8 cellular contexts compared by ENCODE assay signal in the genomic region with DNA sequence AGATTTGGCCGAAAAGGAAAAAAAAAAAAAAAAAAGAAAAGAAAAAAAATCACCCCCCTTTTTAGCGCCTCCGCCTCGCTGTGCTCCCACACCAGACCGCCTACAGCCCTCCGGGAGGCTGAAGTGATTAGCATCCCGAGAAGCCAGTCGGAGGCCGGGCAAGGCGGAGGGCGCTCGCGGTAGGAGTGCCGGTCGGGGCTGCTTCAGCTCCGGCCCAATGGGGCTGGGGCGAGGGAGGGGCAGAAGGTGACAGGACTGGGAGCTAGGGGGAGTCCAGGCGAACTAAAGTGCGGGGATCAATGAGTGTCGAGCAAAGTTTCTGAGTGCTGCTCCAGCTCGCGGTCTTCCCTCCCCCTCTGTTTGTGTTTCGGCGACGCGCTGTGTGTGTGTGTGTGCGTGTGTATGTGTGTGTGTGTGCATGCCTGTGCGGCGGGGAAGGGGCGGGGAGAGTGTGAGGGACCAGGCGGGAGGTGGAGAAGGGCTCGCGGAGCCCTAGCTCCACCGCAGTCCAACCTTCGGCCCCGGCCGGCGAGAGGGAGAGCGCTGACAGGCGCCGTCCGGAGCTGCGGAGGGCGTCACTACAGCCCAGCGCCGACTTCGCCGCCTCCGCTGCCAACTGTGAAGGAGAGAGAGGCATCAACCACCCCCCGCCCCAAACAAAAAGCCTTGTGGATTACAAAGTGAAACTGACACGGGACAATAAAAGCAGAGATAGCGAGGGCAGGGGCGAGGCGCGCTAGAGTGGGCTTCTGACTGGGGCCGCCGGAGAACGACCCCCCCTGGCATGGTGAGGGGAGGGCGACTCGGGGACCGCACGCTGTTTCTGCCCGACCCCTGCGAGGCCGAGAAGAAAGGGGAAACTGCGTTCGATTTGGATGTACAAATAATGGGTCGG. TPM values are rescaled to one million over a fixed set of nuclear protein-coding genes. Genes with fewer than 3 reads are reported as not detected.
A peak's percentile ranks its signal among the peaks of the same experiment; 100 is the strongest.
DNase-seq lines count a peak whose midpoint lies in the region; ATAC-seq, FAIRE-seq and TF ChIP-seq lines count a peak whose summit lies in the region.

A gene with protein sequence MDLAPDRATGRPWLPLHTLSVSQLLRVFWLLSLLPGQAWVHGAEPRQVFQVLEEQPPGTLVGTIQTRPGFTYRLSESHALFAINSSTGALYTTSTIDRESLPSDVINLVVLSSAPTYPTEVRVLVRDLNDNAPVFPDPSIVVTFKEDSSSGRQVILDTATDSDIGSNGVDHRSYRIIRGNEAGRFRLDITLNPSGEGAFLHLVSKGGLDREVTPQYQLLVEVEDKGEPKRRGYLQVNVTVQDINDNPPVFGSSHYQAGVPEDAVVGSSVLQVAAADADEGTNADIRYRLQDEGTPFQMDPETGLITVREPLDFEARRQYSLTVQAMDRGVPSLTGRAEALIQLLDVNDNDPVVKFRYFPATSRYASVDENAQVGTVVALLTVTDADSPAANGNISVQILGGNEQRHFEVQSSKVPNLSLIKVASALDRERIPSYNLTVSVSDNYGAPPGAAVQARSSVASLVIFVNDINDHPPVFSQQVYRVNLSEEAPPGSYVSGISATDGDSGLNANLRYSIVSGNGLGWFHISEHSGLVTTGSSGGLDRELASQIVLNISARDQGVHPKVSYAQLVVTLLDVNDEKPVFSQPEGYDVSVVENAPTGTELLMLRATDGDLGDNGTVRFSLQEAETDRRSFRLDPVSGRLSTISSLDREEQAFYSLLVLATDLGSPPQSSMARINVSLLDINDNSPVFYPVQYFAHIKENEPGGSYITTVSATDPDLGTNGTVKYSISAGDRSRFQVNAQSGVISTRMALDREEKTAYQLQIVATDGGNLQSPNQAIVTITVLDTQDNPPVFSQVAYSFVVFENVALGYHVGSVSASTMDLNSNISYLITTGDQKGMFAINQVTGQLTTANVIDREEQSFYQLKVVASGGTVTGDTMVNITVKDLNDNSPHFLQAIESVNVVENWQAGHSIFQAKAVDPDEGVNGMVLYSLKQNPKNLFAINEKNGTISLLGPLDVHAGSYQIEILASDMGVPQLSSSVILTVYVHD (N-terminal part only) (plus strand): TSS at position 280 of the 895 bp plus-strand sequence. CDS start 1,457 bp downstream, outside the sequence.

- peaks cover 42% of the 10 kb centered on the region for H3K27me3 Mint-ChIP-seq in IgD-negative memory B cell

- H3K4me3 ChIP-seq in astrocyte of the cerebellum (ENCODE audit: low read depth, low read length) (peak within 1 kb of the TSS; percentile 98), ovary (peak within 1 kb of the TSS; percentile 76)

- DNase-seq in GDM1 (lab: John Stamatoyannopoulos, UW): peak; percentile 29
- peak; percentile 86 for DNase-seq in RPMI7951 (ENCODE audit: low read depth)
- DNase-seq in astrocyte of the cerebellum (ENCODE audit: low read depth): peak; percentile 95
- peak; percentile 97 for DNase-seq in left cardiac atrium
- DNase-seq in ovary: peak; percentile 95 to 97 (median 97)
- no peak for DNase-seq in GM12892 (ENCODE audit: insufficient read length)

- no peaks in the 10 kb centered on the region for H3K27me3 ChIP-seq in ovary

- peaks cover 9 to 16% (median 11%) of the 10 kb centered on the region in 3 donors for H3K4me1 Mint-ChIP-seq in IgD-negative memory B cell

- WGBS in ovary, 3 donors: 0 to 1% (median 0%) methylated on average over 67 to 68 of the region's 68 CpGs

- intact Hi-C loops in left cardiac atrium (cut with DNase I) (loop anchor here (1.0 to 5.0 kb wide), 5 partner anchors 117 to 437 kb away; no protein-coding TSS in a partner anchor), ovary (cut with DNase I) (loop anchor here in 2 of 4 donors (5.0 to 10.0 kb wide), 2 partner anchors 432 to 440 kb away; no protein-coding TSS in a partner anchor)

- TF ChIP-seq POLR2A in ovary (IDR thresholded peaks at IDR 0.05) (peak; percentile 57), GM12892 (IDR thresholded peaks at IDR 0.05; ENCODE audit: low read depth, low read length) (no peak)

- H3K27ac Mint-ChIP-seq in IgD-negative memory B cell: no peak within 1 kb of the TSS

- H3K9me3 ChIP-seq in ovary: peaks cover 0 to 3% of the 10 kb centered on the region in 2 donors

- peak; percentile 69 for ATAC-seq in GM21825 (IDR thresholded peaks at IDR 0.05; ENCODE audit: unreplicated experiment)
- ATAC-seq in left cardiac atrium: peak; percentile 94 to 96

- H3K27ac ChIP-seq in ovary: peak within 1 kb of the TSS; percentile 87 to 92

- in situ Hi-C loops in astrocyte of the cerebellum (cut with HindIII; ENCODE audit: low sequenced_read_pairs): no loop called here

- TF ChIP-seq CTCF in astrocyte of the cerebellum (IDR thresholded peaks at IDR 0.05; ENCODE audit: low read depth, low read length, missing control alignments) (peak; percentile 7), ovary (IDR thresholded peaks at IDR 0.05) (peak in 1 of 3 donors; percentile 38)

- no peaks in the 10 kb centered on the region for H3K9me3 Mint-ChIP-seq in IgD-negative memory B cell

- peaks cover 3% of the 10 kb centered on the region for H3K36me3 Mint-ChIP-seq in IgD-negative memory B cell

- TF ChIP-seq EP300 in ovary (IDR thresholded peaks at IDR 0.05): no peak

- FAIRE-seq in GM12892 (lab: Jason Lieb, UNC): no peak

- no peaks in the 10 kb centered on the region for H3K36me3 ChIP-seq in ovary

- peaks cover 11% of the 10 kb centered on the region for H3K4me1 ChIP-seq in ovary (ENCODE audit: insufficient read depth)

- H3K4me3 Mint-ChIP-seq in IgD-negative memory B cell: peak within 1 kb of the TSS; percentile 51 to 92 (median 84)

RNA-seq across cellular contexts. Expression of the gene that starts here (rescaled TPM):
- polyA plus RNA-seq in IgD-negative memory B cell (not detected), ovary (1 to 10 TPM; 3.8 to 8.7 TPM)
- total RNA-seq in RPMI7951 (2014; rRNA removed; shearing (Covaris generic)): 0.20 and 0.24 TPM in 2 replicates
- total RNA-seq in left cardiac atrium (10 to 100 TPM; 10.3 to 12.3 TPM), ovary (10 to 100 TPM in 5 of 7 donors, 1 to 10 TPM in 2; 8.3 to 14.2 (median 11.0) TPM)
- not detected for polyA plus RNA-seq in GM12892 (2012; ENCODE audit: missing spikeins)

Comparison
In these comparisons a context has a peak if more than half of its experiments do, and no peak if none do; other contexts are left out.
1. Peak in DNase-seq in RPMI7951; RNA of the gene not detected or under 1 TPM.